26 cellular contexts compared by ENCODE assay signal in the genomic region with DNA sequence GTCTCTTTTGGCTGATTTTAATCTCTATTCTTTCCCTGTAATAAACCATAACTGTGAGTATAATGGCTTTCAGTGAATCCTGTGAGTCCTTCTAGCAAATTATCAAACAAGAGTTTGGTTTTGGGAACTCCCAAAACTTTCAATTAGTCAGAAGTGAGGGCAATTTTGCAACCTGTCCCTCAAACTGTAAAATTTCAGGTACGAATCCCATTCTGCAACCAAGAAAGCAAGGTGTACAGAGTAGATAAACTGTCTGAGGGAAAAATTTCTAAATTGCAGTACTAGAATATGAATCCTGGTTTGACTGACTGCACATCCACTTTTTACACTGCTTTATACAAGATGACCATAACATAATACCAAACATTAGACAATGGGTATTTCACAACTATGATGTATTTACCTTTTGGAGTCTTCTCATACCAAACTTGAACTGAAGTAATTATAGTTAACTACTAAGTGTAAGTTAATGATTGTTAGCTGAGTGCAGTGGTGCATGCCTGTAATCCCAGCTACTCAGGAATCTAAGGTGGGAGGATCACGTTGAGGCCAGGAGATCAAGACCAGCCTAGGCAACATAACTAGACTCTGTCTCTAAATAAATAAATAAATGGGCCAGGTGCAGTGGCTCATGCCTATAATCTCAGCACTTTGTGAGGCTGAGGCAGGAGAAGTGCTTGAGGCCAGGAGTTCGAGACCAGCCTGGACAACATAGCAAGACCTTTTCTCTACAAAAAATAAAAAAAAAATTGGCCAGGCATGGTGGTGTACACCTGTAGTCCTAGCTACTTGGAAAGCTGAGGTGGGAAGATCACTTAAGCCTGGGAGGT. TPM values are rescaled to one million over a fixed set of nuclear protein-coding genes. Genes with fewer than 3 reads are reported as not detected.
DNase-seq lines count a peak whose midpoint lies in the region; TF ChIP-seq lines count a peak whose summit lies in the region.
"Had no signal": no experiment of that assay in that cellular context is flagged by ENCODE, and none has a peak within 500 bp of the region (broad histone marks: within the 10 kb centered on the region; RNA-seq: fewer than 3 reads in every experiment).

No MANE protein-coding gene starts in this region.

- H3K4me3 ChIP-seq in hepatocyte (no peak overlapping the region), mesenchymal stem cell (ENCODE audit: insufficient read depth in 1 of 2, low read depth in 1 of 2, low read length in 2 of 2) (no peak overlapping the region), transverse colon (no peak overlapping the region)
- H3K4me3 ChIP-seq: coronary artery, GM23248, neural progenitor cell, SJCRH30, suprapubic skin had no signal

- no peak overlapping the region for H2AFZ ChIP-seq in hepatocyte
- H2AFZ ChIP-seq in mesenchymal stem cell (ENCODE audit: low read depth, low read length), result no peak overlapping the region
- H2AFZ ChIP-seq: GM23248, neural progenitor cell had no signal

- H3K14ac ChIP-seq in mesenchymal stem cell (ENCODE audit: low read length in 2 of 2), result no peak overlapping the region

- no peak overlapping the region for H3K18ac ChIP-seq in mesenchymal stem cell (ENCODE audit: low read depth in 1 of 2, low read length in 2 of 2)

- no peaks in the 10 kb centered on the region for H3K79me2 ChIP-seq in hepatocyte

- intact Hi-C loops in transverse colon (cut with DNase I; ENCODE audit: low total_unique reads), result no loop called here

- H3K9me3 ChIP-seq in hepatocyte (ENCODE audit: low read depth) (no peaks in the 10 kb centered on the region), mesenchymal stem cell (ENCODE audit: control insufficient read depth, low read length) (no peaks in the 10 kb centered on the region), transverse colon (no peaks in the 10 kb centered on the region)
- H3K9me3 ChIP-seq: SJCRH30, suprapubic skin had no signal

- no peak for TF ChIP-seq POLR2A in transverse colon (IDR thresholded peaks at IDR 0.05)

- no peaks in the 10 kb centered on the region for H4K20me1 ChIP-seq in hepatocyte (ENCODE audit: insufficient read depth, poor library complexity, severe bottlenecking)

- H3K27me3 ChIP-seq in hepatocyte, result no peaks in the 10 kb centered on the region
- H3K27me3 ChIP-seq in mesenchymal stem cell (ENCODE audit: control insufficient read depth in 1 of 2, insufficient read depth in 1 of 2, low read length in 2 of 2), result no peaks in the 10 kb centered on the region
- H3K27me3 ChIP-seq in transverse colon, result no peaks in the 10 kb centered on the region
- H3K27me3 ChIP-seq: neural progenitor cell, SJCRH30, suprapubic skin had no signal

- no peaks in the 10 kb centered on the region for H3K9me2 ChIP-seq in hepatocyte (replicated peaks; ENCODE audit: insufficient read depth)

- no peak overlapping the region for H2BK15ac ChIP-seq in mesenchymal stem cell (ENCODE audit: low read depth, poor library complexity, severe bottlenecking)

- no peak overlapping the region for H2BK12ac ChIP-seq in mesenchymal stem cell (ENCODE audit: low read length in 2 of 2)

- H2BK5ac ChIP-seq in mesenchymal stem cell (ENCODE audit: low read depth, low read length, poor library complexity, severe bottlenecking), result no peak overlapping the region

- H3K4ac ChIP-seq in mesenchymal stem cell (ENCODE audit: low read depth in 1 of 2, low read length in 2 of 2), result no peak overlapping the region

- H3K79me1 ChIP-seq in mesenchymal stem cell (replicated peaks; ENCODE audit: low read length, poor library complexity, severe bottlenecking), result peaks cover 10% of the 10 kb centered on the region

- no peaks in the 10 kb centered on the region for H3K4me1 Mint-ChIP-seq in activated naive CD4-positive, alpha-beta T cell treated with anti-CD3 and anti-CD28 coated beads, Interleukin-2, amount 10 ng/mL, durations not matched to agents 7 days and 5 days
- no peaks in the 10 kb centered on the region for H3K4me1 Mint-ChIP-seq in osteocyte (ENCODE audit: unreplicated experiment)
- H3K4me1 Mint-ChIP-seq: activated naive CD4-positive, alpha-beta T cell treated with anti-CD3 and anti-CD28 coated beads, Interleukin-2, amount 50 U/mL, for 24 hours; activated T-helper 17 cell treated with anti-CD3 and anti-CD28 coated beads, Interleukin-2, amount 50 U/mL, for 72 hours; neural progenitor cell had no signal

- H4K8ac ChIP-seq in mesenchymal stem cell (ENCODE audit: low read length), result no peak overlapping the region

- CTCF ChIA-PET in activated naive CD4-positive, alpha-beta T cell treated with anti-CD3 and anti-CD28 coated beads, Interleukin-2, amount 10 ng/mL, durations not matched to agents 7 days and 5 days (lab: Charles Lee), result no interaction called here

- H3K36me3 ChIP-seq in hepatocyte (replicated peaks; ENCODE audit: insufficient read depth, low read depth) (no peaks in the 10 kb centered on the region), mesenchymal stem cell (ENCODE audit: control insufficient read depth in 1 of 2, insufficient read depth in 2 of 2, low read depth in 1 of 2, low read length in 2 of 2) (peaks cover 11 to 43% of the 10 kb centered on the region in 2 experiments), transverse colon (peaks cover 0 to 8% (median 0%) of the 10 kb centered on the region in 4 donors)
- H3K36me3 ChIP-seq: neural progenitor cell had no signal

- TF ChIP-seq CTCF in hepatocyte (IDR thresholded peaks at IDR 0.05; ENCODE audit: poor library complexity) (no peak), transverse colon (IDR thresholded peaks at IDR 0.05) (no peak), osteocyte (IDR thresholded peaks at IDR 0.05) (no peak)

- no peak overlapping the region for H3K4me3 Mint-ChIP-seq in activated naive CD4-positive, alpha-beta T cell treated with anti-CD3 and anti-CD28 coated beads, Interleukin-2, amount 10 ng/mL, durations not matched to agents 7 days and 5 days
- no peak overlapping the region for H3K4me3 Mint-ChIP-seq in osteocyte (ENCODE audit: unreplicated experiment)
- H3K4me3 Mint-ChIP-seq: activated CD8-positive, alpha-beta T cell treated with anti-CD3 and anti-CD28 coated beads for 36 hours; activated naive CD4-positive, alpha-beta T cell treated with anti-CD3 and anti-CD28 coated beads, Interleukin-2, amount 50 U/mL, for 24 hours; activated T-helper 17 cell treated with anti-CD3 and anti-CD28 coated beads, Interleukin-2, amount 50 U/mL, for 72 hours; CD4-positive, CD25-positive, alpha-beta regulatory T cell; HFFc6; IgD-negative memory B cell; neural progenitor cell; stimulated activated naive B cell treated with anti-CD40 and anti-IgM and Interleukin-4, amounts not matched to agents 10 μg/mL and 1 μg/mL and 100 μg/mL, for 72 hours had no signal

- H3K36me3 Mint-ChIP-seq in activated naive CD4-positive, alpha-beta T cell treated with anti-CD3 and anti-CD28 coated beads, Interleukin-2, amount 10 ng/mL, durations not matched to agents 7 days and 5 days, result peaks cover 25% of the 10 kb centered on the region
- H3K36me3 Mint-ChIP-seq in osteocyte (ENCODE audit: unreplicated experiment), result peaks cover 13% of the 10 kb centered on the region

- DNase-seq in NCI-H526 treated with DMSO at 0.1 percent for 48 hours (lab: John Stamatoyannopoulos, UW), result peak; percentile 77
- peak; percentile 22 for DNase-seq in hepatocyte (ENCODE audit: low spot score)
- no peak for DNase-seq in mesenchymal stem cell
- peak; percentile 14 for DNase-seq in transverse colon
- DNase-seq in activated CD4-positive, CD25-positive, alpha-beta regulatory T cell (lab: John Stamatoyannopoulos, UW), result no peak
- DNase-seq in activated naive CD4-positive, alpha-beta T cell treated with anti-CD3 and anti-CD28 coated beads, Interleukin-2, amount 10 ng/mL, durations not matched to agents 7 days and 5 days, result no peak
- DNase-seq in osteocyte (ENCODE audit: extremely low spot score, unreplicated experiment), result no peak
- DNase-seq: activated CD8-positive, alpha-beta T cell treated with anti-CD3 and anti-CD28 coated beads for 36 hours; anterior cingulate cortex; CD4-positive, CD25-positive, alpha-beta regulatory T cell; EL; foreskin fibroblast; GM23248; HFFc6; NCI-H1092 treated with DMSO at 0.1 percent for 48 hours; NCI-H187 treated with DMSO at 0.1 percent for 48 hours; SJCRH30; stimulated activated CD4-positive, alpha-beta T cell treated with anti-CD3 and anti-CD28 coated beads, Interleukin-4, amount 100 ng/mL, for 4 hours; stimulated activated naive B cell treated with anti-CD40 and anti-IgM and Interleukin-4, amounts not matched to agents 10 μg/mL and 1 μg/mL and 100 μg/mL, for 72 hours; T1000 had no signal

- no peak overlapping the region for H2BK120ac ChIP-seq in mesenchymal stem cell (ENCODE audit: low read depth, low read length)

- H3K23ac ChIP-seq in mesenchymal stem cell (ENCODE audit: low read length in 2 of 2), result no peak overlapping the region

- no peak overlapping the region for H4K91ac ChIP-seq in mesenchymal stem cell (ENCODE audit: low read length)

- H3K27ac ChIP-seq in hepatocyte (peak overlapping the region; percentile 43), mesenchymal stem cell (ENCODE audit: low read length, poor library complexity, severe bottlenecking) (peak overlapping the region; percentile 80), transverse colon (peak overlapping the region; percentile 39 to 69 (median 62))
- H3K27ac ChIP-seq: coronary artery, GM23248, neural progenitor cell, SJCRH30, suprapubic skin had no signal

- H3K27me3 Mint-ChIP-seq in activated naive CD4-positive, alpha-beta T cell treated with anti-CD3 and anti-CD28 coated beads, Interleukin-2, amount 10 ng/mL, durations not matched to agents 7 days and 5 days, result no peaks in the 10 kb centered on the region
- no peaks in the 10 kb centered on the region for H3K27me3 Mint-ChIP-seq in osteocyte (ENCODE audit: unreplicated experiment)
- H3K27me3 Mint-ChIP-seq: activated CD8-positive, alpha-beta T cell treated with anti-CD3 and anti-CD28 coated beads for 36 hours; activated naive CD4-positive, alpha-beta T cell treated with anti-CD3 and anti-CD28 coated beads, Interleukin-2, amount 50 U/mL, for 24 hours; activated T-helper 17 cell treated with anti-CD3 and anti-CD28 coated beads, Interleukin-2, amount 50 U/mL, for 72 hours; CD4-positive, CD25-positive, alpha-beta regulatory T cell; IgD-negative memory B cell; stimulated activated naive B cell treated with anti-CD40 and anti-IgM and Interleukin-4, amounts not matched to agents 10 μg/mL and 1 μg/mL and 100 μg/mL, for 72 hours had no signal

- no peaks in the 10 kb centered on the region for H3K9me3 Mint-ChIP-seq in activated naive CD4-positive, alpha-beta T cell treated with anti-CD3 and anti-CD28 coated beads, Interleukin-2, amount 10 ng/mL, durations not matched to agents 7 days and 5 days
- no peaks in the 10 kb centered on the region for H3K9me3 Mint-ChIP-seq in osteocyte (ENCODE audit: unreplicated experiment)
- H3K9me3 Mint-ChIP-seq: activated CD8-positive, alpha-beta T cell treated with anti-CD3 and anti-CD28 coated beads for 36 hours; activated naive CD4-positive, alpha-beta T cell treated with anti-CD3 and anti-CD28 coated beads, Interleukin-2, amount 50 U/mL, for 24 hours; activated T-helper 17 cell treated with anti-CD3 and anti-CD28 coated beads, Interleukin-2, amount 50 U/mL, for 72 hours; CD4-positive, CD25-positive, alpha-beta regulatory T cell; HFFc6; IgD-negative memory B cell; neural progenitor cell; stimulated activated naive B cell treated with anti-CD40 and anti-IgM and Interleukin-4, amounts not matched to agents 10 μg/mL and 1 μg/mL and 100 μg/mL, for 72 hours had no signal

- H2AK5ac ChIP-seq in mesenchymal stem cell (ENCODE audit: low read length, severe bottlenecking), result no peak overlapping the region

- H3K27ac Mint-ChIP-seq in activated naive CD4-positive, alpha-beta T cell treated with anti-CD3 and anti-CD28 coated beads, Interleukin-2, amount 10 ng/mL, durations not matched to agents 7 days and 5 days, result no peak overlapping the region
- no peak overlapping the region for H3K27ac Mint-ChIP-seq in osteocyte (ENCODE audit: unreplicated experiment)
- H3K27ac Mint-ChIP-seq: activated CD8-positive, alpha-beta T cell treated with anti-CD3 and anti-CD28 coated beads for 36 hours; activated naive CD4-positive, alpha-beta T cell treated with anti-CD3 and anti-CD28 coated beads, Interleukin-2, amount 50 U/mL, for 24 hours; activated T-helper 17 cell treated with anti-CD3 and anti-CD28 coated beads, Interleukin-2, amount 50 U/mL, for 72 hours; HFFc6; IgD-negative memory B cell; neural progenitor cell; stimulated activated naive B cell treated with anti-CD40 and anti-IgM and Interleukin-4, amounts not matched to agents 10 μg/mL and 1 μg/mL and 100 μg/mL, for 72 hours had no signal

- no peak overlapping the region for H3K4me2 ChIP-seq in hepatocyte
- no peak overlapping the region for H3K4me2 ChIP-seq in mesenchymal stem cell (ENCODE audit: low read length, poor library complexity, severe bottlenecking)
- H3K4me2 ChIP-seq: neural progenitor cell had no signal

- WGBS in hepatocyte (ENCODE audit: low lambda C conversion rate, missing lambda C conversion rate), result 80% methylated on average over 3 of the region's 3 CpGs
- 100% methylated on average over 1 of the region's 3 CpGs for WGBS in mesenchymal stem cell
- 55 to 67% methylated on average over 2 to 3 of the region's 3 CpGs for WGBS in transverse colon (ENCODE audit: low coverage in 1 of 2), 2 donors

- in situ Hi-C loops in transverse colon (cut with MboI; ENCODE audit: low pct_ligation_motif_present in 1 of 4, low pct_unique_long_range_greater_than_20kb in 1 of 4, low sequenced_read_pairs in 3 of 4), result no loop called here

- TF ChIP-seq EP300 in transverse colon (IDR thresholded peaks at IDR 0.05; ENCODE audit: low read depth), result no peak

- H3K4me1 ChIP-seq in hepatocyte (ENCODE audit: insufficient read depth) (no peaks in the 10 kb centered on the region), mesenchymal stem cell (ENCODE audit: control insufficient read depth, insufficient read depth, low read depth, low read length) (peaks cover 2% of the 10 kb centered on the region), transverse colon (peaks cover 3 to 21% (median 10%) of the 10 kb centered on the region in 4 donors)
- H3K4me1 ChIP-seq: neural progenitor cell, SJCRH30, suprapubic skin had no signal

- H3K9ac ChIP-seq in mesenchymal stem cell (ENCODE audit: low read length), result no peak overlapping the region
- H3K9ac ChIP-seq: GM23248, neural progenitor cell had no signal

RNA-seq across cellular contexts. Expression of a gene that starts 44.8 kb away (rescaled TPM):
- total RNA-seq in hepatocyte (15.2 and 18.1 TPM in 2 replicates), transverse colon (10 to 100 TPM; 15.1 to 30.5 (median 20.8) TPM), osteocyte (24.0 and 25.5 TPM in 2 replicates)
- polyA plus RNA-seq in hepatocyte, result 10.5 and 11.4 TPM in 2 replicates
- polyA plus RNA-seq in mesenchymal stem cell (2013, experiment 1 of 2), result 6.7 TPM
- polyA plus RNA-seq in mesenchymal stem cell (2013, experiment 2 of 2), result 6.4 TPM

Comparison
In these comparisons a context has a peak if more than half of its experiments do, and no peak if none do; other contexts are left out.
1. DNase-seq: peak in NCI-H526 treated with DMSO at 0.1 percent for 48 hours (single experiment), hepatocyte (single experiment) and transverse colon (single experiment); none in mesenchymal stem cell (single experiment), activated CD4-positive, CD25-positive, alpha-beta regulatory T cell (0 of 4), activated naive CD4-positive, alpha-beta T cell treated with anti-CD3 and anti-CD28 coated beads, Interleukin-2, amount 10 ng/mL, durations not matched to agents 7 days and 5 days (single experiment) and osteocyte (single experiment).
2. Peak in every context shown above with its lines, with median percentiles within 50 percentile points of each other: H3K27ac ChIP-seq.